ENCODE assay signal across 23 cellular contexts in genomic region chr6:84524636-84525035, GRCh38.
"Had no signal": no experiment of that assay in that cellular context is flagged by ENCODE, and none has a peak within 500 bp of the region (broad histone marks: within the 10 kb centered on the region; RNA-seq: fewer than 3 reads in every experiment).

No MANE protein-coding gene starts in this region.

- ATAC-seq: esophagus mucosa; naive thymus-derived CD8-positive, alpha-beta T cell; stimulated activated memory B cell treated with anti-CD40 and anti-IgM and Interleukin-4, amounts not matched to agents 10 μg/mL and 1 μg/mL and 100 μg/mL, for 72 hours had no signal

- H2AFZ ChIP-seq: hepatocyte had no signal

- H3K4me1 Mint-ChIP-seq: activated B cell treated with CpG ODN at 0.5 μM for 24 hours; activated naive CD4-positive, alpha-beta T cell treated with anti-CD3 and anti-CD28 coated beads, Interleukin-2, amount 50 U/mL, for 24 hours; naive thymus-derived CD8-positive, alpha-beta T cell; stimulated activated memory B cell treated with anti-CD40 and anti-IgM and Interleukin-4, amounts not matched to agents 10 μg/mL and 1 μg/mL and 100 μg/mL, for 72 hours had no signal

- H3K9me3 Mint-ChIP-seq: activated B cell treated with CpG ODN at 0.5 μM for 24 hours; activated naive CD4-positive, alpha-beta T cell treated with anti-CD3 and anti-CD28 coated beads, Interleukin-2, amount 50 U/mL, for 24 hours; T-helper 2 cell treated with Interferon-gamma antibody and Interleukin-4, amounts not matched to agents 5 μg/mL and 100 μg/mL, for 36 hours; type B pancreatic cell had no signal

- H3K4me2 ChIP-seq: hepatocyte, smooth muscle cell had no signal

- H3K4me1 ChIP-seq: right lobe of liver, testis had no signal

- H3K36me3 Mint-ChIP-seq: activated naive CD4-positive, alpha-beta T cell treated with anti-CD3 and anti-CD28 coated beads, Interleukin-2, amount 50 U/mL, for 24 hours; naive thymus-derived CD8-positive, alpha-beta T cell; stimulated activated memory B cell treated with anti-CD40 and anti-IgM and Interleukin-4, amounts not matched to agents 10 μg/mL and 1 μg/mL and 100 μg/mL, for 72 hours; type B pancreatic cell had no signal

- H3K79me2 ChIP-seq: hepatocyte had no signal

- H3K9me3 ChIP-seq: ascending aorta, ovary, right lobe of liver, testis had no signal

- H3K27me3 ChIP-seq: ascending aorta, hepatocyte, ovary, right lobe of liver, testis had no signal

- FAIRE-seq: endometrium, TTC549 had no signal

- H3K4me3 ChIP-seq: ascending aorta, hepatocyte, ovary, right lobe of liver, smooth muscle cell, testis had no signal

- H3K27me3 Mint-ChIP-seq: activated B cell treated with CpG ODN at 0.5 μM for 24 hours; activated naive CD4-positive, alpha-beta T cell treated with anti-CD3 and anti-CD28 coated beads, Interleukin-2, amount 50 U/mL, for 24 hours; stimulated activated memory B cell treated with anti-CD40 and anti-IgM and Interleukin-4, amounts not matched to agents 10 μg/mL and 1 μg/mL and 100 μg/mL, for 72 hours had no signal

- H3K36me3 ChIP-seq: ascending aorta, ovary, right lobe of liver had no signal

- H3K27ac Mint-ChIP-seq: activated B cell treated with CpG ODN at 0.5 μM for 24 hours; activated naive CD4-positive, alpha-beta T cell treated with anti-CD3 and anti-CD28 coated beads, Interleukin-2, amount 50 U/mL, for 24 hours; naive thymus-derived CD8-positive, alpha-beta T cell; stimulated activated memory B cell treated with anti-CD40 and anti-IgM and Interleukin-4, amounts not matched to agents 10 μg/mL and 1 μg/mL and 100 μg/mL, for 72 hours; T-helper 2 cell treated with Interferon-gamma antibody and Interleukin-4, amounts not matched to agents 5 μg/mL and 100 μg/mL, for 36 hours; type B pancreatic cell had no signal

- DNase-seq: activated B cell treated with CpG ODN at 0.5 μM for 24 hours; activated CD4-positive, alpha-beta T cell treated with anti-CD3 and anti-CD28 coated beads, Interleukin-2, amount 50 U/mL, for 1 hour; activated CD8-positive, alpha-beta memory T cell treated with anti-CD3 and anti-CD28 coated beads, Interleukin-2, amount 50 U/mL, for 4 hours; activated gamma-delta T cell; activated T-cell treated with anti-CD3 and anti-CD28 coated beads, Interleukin-2, amount 50 U/mL, for 48 hours; cerebellar nuclear complex; cortex of kidney; mesenchymal stem cell; naive thymus-derived CD8-positive, alpha-beta T cell; ovary; right lobe of liver; stimulated activated CD4-positive, alpha-beta T cell treated with anti-CD3 and anti-CD28 coated beads, Interleukin-4, amount 100 ng/mL, for 1 hour; testis had no signal

- H3K4me3 Mint-ChIP-seq: activated B cell treated with CpG ODN at 0.5 μM for 24 hours; activated naive CD4-positive, alpha-beta T cell treated with anti-CD3 and anti-CD28 coated beads, Interleukin-2, amount 50 U/mL, for 24 hours; naive thymus-derived CD8-positive, alpha-beta T cell; stimulated activated memory B cell treated with anti-CD40 and anti-IgM and Interleukin-4, amounts not matched to agents 10 μg/mL and 1 μg/mL and 100 μg/mL, for 72 hours; T-helper 2 cell treated with Interferon-gamma antibody and Interleukin-4, amounts not matched to agents 5 μg/mL and 100 μg/mL, for 36 hours; type B pancreatic cell had no signal

- H3K27ac ChIP-seq: ascending aorta, hepatocyte, ovary, right lobe of liver, testis had no signal
